Comparison of ENCODE assay signal across 23 cellular contexts in the genomic region with DNA sequence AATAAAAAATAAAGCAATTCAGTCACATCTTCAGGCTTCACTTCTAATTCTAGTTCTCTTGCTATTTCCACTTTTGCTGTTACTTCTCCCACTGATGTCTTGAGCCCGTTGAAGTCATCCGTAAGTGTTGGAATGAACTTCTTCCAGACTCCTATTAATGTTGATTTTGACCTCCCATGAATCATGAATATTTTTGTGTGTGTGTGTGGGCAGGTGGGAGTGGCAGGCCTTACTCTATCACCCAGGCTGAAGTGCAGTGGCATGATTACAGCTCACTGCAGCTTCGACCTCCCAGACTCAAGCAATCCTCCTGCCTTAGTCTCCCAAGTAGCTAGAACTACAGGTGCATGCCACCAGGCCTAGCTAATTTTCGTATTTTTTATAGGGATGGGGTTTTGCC. TPM values are rescaled to one million over a fixed set of nuclear protein-coding genes. Genes with fewer than 3 reads are reported as not detected.
DNase-seq lines count a peak whose midpoint lies in the region; ATAC-seq and TF ChIP-seq lines count a peak whose summit lies in the region.
"Had no signal": no experiment of that assay in that cellular context is flagged by ENCODE, and none has a peak within 500 bp of the region (broad histone marks: within the 10 kb centered on the region; RNA-seq: fewer than 3 reads in every experiment).

No MANE protein-coding gene starts in this region.

- H3K4me3 Mint-ChIP-seq in activated T-cell treated with anti-CD3 and anti-CD28 coated beads, Interleukin-2, amount 50 U/mL, for 72 hours, result no peak overlapping the region
- H3K4me3 Mint-ChIP-seq in effector memory CD8-positive, alpha-beta T cell, result no peak overlapping the region
- no peak overlapping the region for H3K4me3 Mint-ChIP-seq in stimulated activated naive B cell treated with anti-CD40 and anti-IgM and Interleukin-4, amounts not matched to agents 10 μg/mL and 1 μg/mL and 100 μg/mL, for 72 hours

- H3K9me3 ChIP-seq in WERI-Rb-1 (ENCODE audit: severe bottlenecking), result no peaks in the 10 kb centered on the region
- H3K9me3 ChIP-seq: BE2C, SJCRH30 had no signal

- POLR2A ChIA-PET in RWPE1 (lab: Yijun Ruan, JAX; ENCODE audit: low non-redundant PET), result no interaction called here

- peak overlapping the region; percentile 69 for H3K27ac ChIP-seq in RWPE1
- no peak overlapping the region for H3K27ac ChIP-seq in WERI-Rb-1
- H3K27ac ChIP-seq: HL-60, SJCRH30 had no signal

- peaks cover 16 to 19% of the 10 kb centered on the region in 2 donors for H3K36me3 Mint-ChIP-seq in activated T-cell treated with anti-CD3 and anti-CD28 coated beads, Interleukin-2, amount 50 U/mL, for 72 hours (ENCODE audit: insufficient read depth in 2 of 2)
- H3K36me3 Mint-ChIP-seq in effector memory CD8-positive, alpha-beta T cell (ENCODE audit: insufficient read depth), result peaks cover 96% of the 10 kb centered on the region
- H3K36me3 Mint-ChIP-seq in stimulated activated naive B cell treated with anti-CD40 and anti-IgM and Interleukin-4, amounts not matched to agents 10 μg/mL and 1 μg/mL and 100 μg/mL, for 72 hours, result peaks cover 18 to 35% of the 10 kb centered on the region in 2 donors

- no peak for DNase-seq in activated T-cell treated with anti-CD3 and anti-CD28 coated beads, Interleukin-2, amount 50 U/mL, for 72 hours
- no peak for DNase-seq in activated T-cell treated with anti-CD3 and anti-CD28 coated beads, Interleukin-2, amount 50 U/mL, for 1 hour
- DNase-seq in RWPE1 (ENCODE audit: low spot score), result no peak
- DNase-seq in effector memory CD8-positive, alpha-beta T cell, result no peak
- DNase-seq in stimulated activated naive B cell treated with anti-CD40 and anti-IgM and Interleukin-4, amounts not matched to agents 10 μg/mL and 1 μg/mL and 100 μg/mL, for 72 hours, result no peak
- no peak for DNase-seq in NAMALWA (ENCODE audit: low spot score)
- no peak for DNase-seq in WERI-Rb-1
- DNase-seq in foreskin melanocyte, result no peak
- DNase-seq: 8988T, ACHN, BE2C, Calu3, DND-41, NCI-H1092, NCI-H1417 treated with DMSO at 0.1 percent for 48 hours, NCI-H1694 treated with DMSO at 0.1 percent for 48 hours, NCI-H2081, NCI-H2227 treated with DMSO at 0.1 percent for 48 hours, NCI-H510A treated with DMSO at 0.1 percent for 48 hours, NCI-H748 treated with DMSO at 0.1 percent for 48 hours, SJCRH30 had no signal

- ATAC-seq in activated T-cell treated with anti-CD3 and anti-CD28 coated beads, Interleukin-2, amount 50 U/mL, for 72 hours (replicated peaks in 1 of 2), result no peak
- no peak for ATAC-seq in effector memory CD8-positive, alpha-beta T cell (replicated peaks)
- no peak for ATAC-seq in stimulated activated naive B cell treated with anti-CD40 and anti-IgM and Interleukin-4, amounts not matched to agents 10 μg/mL and 1 μg/mL and 100 μg/mL, for 72 hours (replicated peaks)
- ATAC-seq: Right ventricle myocardium inferior had no signal

- H3K4me3 ChIP-seq in WERI-Rb-1 (ENCODE audit: low read depth, low read length), result no peak overlapping the region
- H3K4me3 ChIP-seq: SJCRH30 had no signal

- TF ChIP-seq CTCF in RWPE1 (conservative IDR thresholded peaks at IDR 0.05; ENCODE audit: low read depth), result no peak
- no peak for TF ChIP-seq CTCF in WERI-Rb-1 (IDR thresholded peaks at IDR 0.05; ENCODE audit: low read depth, low read length)

- no peaks in the 10 kb centered on the region for H3K9me3 Mint-ChIP-seq in activated T-cell treated with anti-CD3 and anti-CD28 coated beads, Interleukin-2, amount 50 U/mL, for 72 hours
- no peaks in the 10 kb centered on the region for H3K9me3 Mint-ChIP-seq in effector memory CD8-positive, alpha-beta T cell
- no peaks in the 10 kb centered on the region for H3K9me3 Mint-ChIP-seq in stimulated activated naive B cell treated with anti-CD40 and anti-IgM and Interleukin-4, amounts not matched to agents 10 μg/mL and 1 μg/mL and 100 μg/mL, for 72 hours

- peaks cover 88% of the 10 kb centered on the region for H3K36me3 ChIP-seq in WERI-Rb-1

- H3K27me3 ChIP-seq in WERI-Rb-1 (ENCODE audit: insufficient read depth, low read depth, severe bottlenecking), result no peaks in the 10 kb centered on the region
- H3K27me3 ChIP-seq: BE2C, SJCRH30 had no signal

- H3K27ac Mint-ChIP-seq in activated T-cell treated with anti-CD3 and anti-CD28 coated beads, Interleukin-2, amount 50 U/mL, for 72 hours, result peak overlapping the region; percentile 21
- peak overlapping the region; percentile 10 to 28 for H3K27ac Mint-ChIP-seq in effector memory CD8-positive, alpha-beta T cell
- peak overlapping the region; percentile 47 for H3K27ac Mint-ChIP-seq in stimulated activated naive B cell treated with anti-CD40 and anti-IgM and Interleukin-4, amounts not matched to agents 10 μg/mL and 1 μg/mL and 100 μg/mL, for 72 hours

- CTCF ChIA-PET in RWPE1 (lab: Yijun Ruan, JAX), result no interaction called here

- H3K27me3 Mint-ChIP-seq in activated T-cell treated with anti-CD3 and anti-CD28 coated beads, Interleukin-2, amount 50 U/mL, for 72 hours (ENCODE audit: low read depth), result no peaks in the 10 kb centered on the region
- no peaks in the 10 kb centered on the region for H3K27me3 Mint-ChIP-seq in effector memory CD8-positive, alpha-beta T cell
- no peaks in the 10 kb centered on the region for H3K27me3 Mint-ChIP-seq in stimulated activated naive B cell treated with anti-CD40 and anti-IgM and Interleukin-4, amounts not matched to agents 10 μg/mL and 1 μg/mL and 100 μg/mL, for 72 hours

- H3K4me1 Mint-ChIP-seq in activated T-cell treated with anti-CD3 and anti-CD28 coated beads, Interleukin-2, amount 50 U/mL, for 72 hours (ENCODE audit: low read depth), result peaks cover 11% of the 10 kb centered on the region
- peaks cover 5 to 12% of the 10 kb centered on the region in 2 donors for H3K4me1 Mint-ChIP-seq in effector memory CD8-positive, alpha-beta T cell (ENCODE audit: low read depth in 2 of 2)
- peaks cover 2 to 6% of the 10 kb centered on the region in 2 donors for H3K4me1 Mint-ChIP-seq in stimulated activated naive B cell treated with anti-CD40 and anti-IgM and Interleukin-4, amounts not matched to agents 10 μg/mL and 1 μg/mL and 100 μg/mL, for 72 hours

RNA-seq across cellular contexts. Expression of gene USP4, which starts 10.7 kb away (rescaled TPM):
- total RNA-seq in activated T-cell treated with anti-CD3 and anti-CD28 coated beads, Interleukin-2, amount 50 U/mL, for 72 hours, result 10 to 100 TPM; 70.2 to 76.5 TPM

RNA-seq across cellular contexts. Expression of gene GPX1, which starts 29.0 kb away (rescaled TPM):
- total RNA-seq in activated T-cell treated with anti-CD3 and anti-CD28 coated beads, Interleukin-2, amount 50 U/mL, for 72 hours, result 100 to 1,000 TPM; 112 to 124 TPM

RNA-seq across cellular contexts. Expression of gene C3orf62, which starts 52.2 kb away (rescaled TPM):
- 1 to 10 TPM; 4.6 to 7.0 TPM for total RNA-seq in activated T-cell treated with anti-CD3 and anti-CD28 coated beads, Interleukin-2, amount 50 U/mL, for 72 hours
